Comparison of ENCODE assay signal across 7 cellular contexts in the genomic region with DNA sequence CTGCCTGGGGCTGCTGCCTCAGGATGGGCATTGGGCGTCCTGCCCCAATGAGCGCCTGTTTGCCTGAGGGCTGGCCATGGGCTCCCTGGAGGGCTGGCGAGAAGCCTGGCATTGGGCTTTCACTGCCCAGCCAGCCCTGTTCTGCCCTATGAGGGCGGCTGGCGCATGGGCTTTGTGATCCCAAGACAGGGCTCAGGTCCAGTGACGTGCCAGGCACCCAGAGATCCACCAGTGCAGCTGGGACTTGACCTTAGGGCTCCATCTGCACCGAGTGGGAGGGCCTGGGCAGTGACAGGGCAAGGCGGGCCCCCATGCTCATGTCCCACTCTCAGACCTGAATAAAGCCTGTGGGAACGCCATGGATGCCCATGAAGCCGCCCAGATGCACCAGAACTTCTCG.
"Had no signal": no experiment of that assay in that cellular context is flagged by ENCODE, and none has a peak within 500 bp of the region (broad histone marks: within the 10 kb centered on the region; RNA-seq: fewer than 3 reads in every experiment).

No MANE protein-coding gene starts in this region.

- DNase-seq: GM23248, GOT3, H9, HCEC 1CT, KG1 had no signal

- H3K4me3 ChIP-seq: GM23248 had no signal

- FAIRE-seq: H54, HTR-8/SVneo had no signal

- H3K9ac ChIP-seq: GM23248 had no signal

- H3K27ac ChIP-seq: GM23248 had no signal

- H2AFZ ChIP-seq: GM23248 had no signal
